ENCODE assay signal across 25 cellular contexts in the genomic region with DNA sequence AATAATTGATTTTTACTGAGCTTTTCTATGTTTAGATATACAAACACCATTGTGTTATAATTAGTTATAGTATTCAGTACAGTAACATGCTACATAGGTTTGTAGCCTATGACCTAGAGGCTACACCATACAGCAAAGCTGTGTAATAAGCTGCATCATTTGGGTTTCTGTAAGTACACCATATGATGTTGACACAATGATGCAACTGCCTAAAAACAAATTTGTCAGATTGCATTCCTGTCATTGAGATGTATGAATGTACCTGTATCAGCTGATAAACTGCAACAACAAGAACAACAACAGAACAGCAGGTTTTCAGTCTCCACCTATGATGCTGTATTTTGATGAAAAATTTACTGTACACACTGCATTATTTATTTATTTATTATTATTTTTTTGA.
DNase-seq lines count a peak whose midpoint lies in the region; FAIRE-seq and TF ChIP-seq lines count a peak whose summit lies in the region.
"Had no signal": no experiment of that assay in that cellular context is flagged by ENCODE, and none has a peak within 500 bp of the region (broad histone marks: within the 10 kb centered on the region; RNA-seq: fewer than 3 reads in every experiment).

No MANE protein-coding gene starts in this region.

- H3K4me2 ChIP-seq in OCI-LY3 (ENCODE audit: low read length) = no peak overlapping the region
- H3K4me2 ChIP-seq: BLaER1 had no signal

- H3K27me3 ChIP-seq in OCI-LY3 (ENCODE audit: low read depth, low read length) (no peaks in the 10 kb centered on the region), bronchial epithelial cell (ENCODE audit: control insufficient read depth, insufficient read depth, low read length) (no peaks in the 10 kb centered on the region)
- H3K27me3 ChIP-seq: BE2C, BLaER1 had no signal

- peaks cover 74% of the 10 kb centered on the region for H3K79me2 ChIP-seq in OCI-LY3 (ENCODE audit: low read length)

- no peak for FAIRE-seq in bronchial epithelial cell (lab: Jason Lieb, UNC)
- FAIRE-seq: A204.1, GM12878, GM12892, GM18507 had no signal

- H3K4me3 ChIP-seq in OCI-LY3 (ENCODE audit: low read length) = no peak overlapping the region
- no peak overlapping the region for H3K4me3 ChIP-seq in bronchial epithelial cell (ENCODE audit: low read depth, low read length)
- H3K4me3 ChIP-seq: BLaER1, GM12878 had no signal

- peaks cover 22% of the 10 kb centered on the region for H3K36me3 ChIP-seq in OCI-LY3 (replicated peaks; ENCODE audit: low read depth, low read length)
- H3K36me3 ChIP-seq in bronchial epithelial cell (ENCODE audit: control insufficient read depth, insufficient read depth, low read length) = peaks cover 5% of the 10 kb centered on the region
- H3K36me3 ChIP-seq: BE2C, BLaER1 had no signal

- H2AFZ ChIP-seq in OCI-LY3 (ENCODE audit: low read depth, low read length) = no peak overlapping the region

- H3K27ac ChIP-seq in OCI-LY3 (ENCODE audit: low read length) = peak overlapping the region; percentile 99; the same call in 1 of the 2 replicates
- H3K27ac ChIP-seq in epithelial cell of prostate = no peak overlapping the region
- H3K27ac ChIP-seq: BLaER1 had no signal

- H3K4me1 ChIP-seq in OCI-LY3 (ENCODE audit: low read length) = peaks cover 55% of the 10 kb centered on the region
- H3K4me1 ChIP-seq: BE2C, BLaER1 had no signal

- no peak overlapping the region; the same call in 1 of the 2 replicates for H3K9ac ChIP-seq in OCI-LY3 (ENCODE audit: low read length)
- H3K9ac ChIP-seq: BLaER1 had no signal

- H4K20me1 ChIP-seq in OCI-LY3 (ENCODE audit: insufficient read depth, low read length) = peaks cover 36% of the 10 kb centered on the region
- H4K20me1 ChIP-seq: BLaER1 had no signal

- TF ChIP-seq CTCF in OCI-LY3 (IDR thresholded peaks at IDR 0.05; ENCODE audit: low read depth, low read length) (no peak), bronchial epithelial cell (IDR thresholded peaks at IDR 0.05; ENCODE audit: insufficient read depth, low read length, severe bottlenecking) (no peak)

- no peaks in the 10 kb centered on the region for H3K9me3 ChIP-seq in OCI-LY3 (ENCODE audit: insufficient read depth, low read length)
- H3K9me3 ChIP-seq: BE2C, BLaER1 had no signal

- DNase-seq in bronchial epithelial cell (ENCODE audit: low read depth) = peak; percentile 55
- DNase-seq in epithelial cell of prostate (ENCODE audit: low read depth, low spot score) = peak; percentile 29
- no peak for DNase-seq in NCI-H774 (lab: John Stamatoyannopoulos, UW)
- no peak for DNase-seq in nucleus accumbens (lab: John Stamatoyannopoulos, UW)
- DNase-seq: 8988T; ACHN; BE2C; C1 segment of cervical spinal cord; CD4-positive, alpha-beta memory T cell; CD4-positive, CD25-positive, alpha-beta regulatory T cell; CD8-positive, alpha-beta memory T cell; COR-L47; DMS 273 treated with DMSO at 0.1 percent for 48 hours; DMS153; DMS53; DMS79; DND-41; EL; GDM1 had no signal

Comparison
In these comparisons a context has a peak if more than half of its experiments do, and no peak if none do; other contexts are left out.
1. DNase-seq: peak in bronchial epithelial cell (single experiment) and epithelial cell of prostate (single experiment); none in NCI-H774 (single experiment) and nucleus accumbens (0 of 56).